Comparison of ENCODE assay signal across 29 cellular contexts in genomic region chr5:98705841-98706240, GRCh38.
"Had no signal": no experiment of that assay in that cellular context is flagged by ENCODE, and none has a peak within 500 bp of the region (broad histone marks: within the 10 kb centered on the region; RNA-seq: fewer than 3 reads in every experiment).

No MANE protein-coding gene starts in this region.

- H3K4me3 ChIP-seq: colonic mucosa, dorsolateral prefrontal cortex, esophagus muscularis mucosa, left lung, lung, sigmoid colon, thoracic aorta, vagina had no signal

- DNase-seq: activated CD4-positive, alpha-beta T cell treated with anti-CD3 and anti-CD28 coated beads, Interleukin-2, amount 10 ng/mL, durations not matched to agents 7 days and 5 days; activated CD8-positive, alpha-beta memory T cell treated with anti-CD3 and anti-CD28 coated beads, Interleukin-2, amount 10 ng/mL, durations not matched to agents 7 days and 5 days; activated CD8-positive, alpha-beta T cell treated with anti-CD3 and anti-CD28 coated beads for 36 hours; activated gamma-delta T cell; anterior cingulate cortex; brain microvascular endothelial cell; colonic mucosa; dorsolateral prefrontal cortex; effector memory CD8-positive, alpha-beta T cell; foreskin melanocyte; immature natural killer cell; kidney glomerular epithelial cell; left lung; naive thymus-derived CD4-positive, alpha-beta T cell; occipital lobe; sigmoid colon; stimulated activated CD4-positive, alpha-beta T cell treated with anti-CD3 and anti-CD28 coated beads, Interleukin-2, amount 100 ng/mL, for 48 hours; stimulated activated CD8-positive, alpha-beta memory T cell treated with anti-CD3 and anti-CD28 coated beads, Interleukin-4, amount 100 ng/mL, for 48 hours; stimulated activated naive B cell treated with anti-CD40 and anti-IgM and Interleukin-4, amounts not matched to agents 10 μg/mL and 1 μg/mL and 100 μg/mL, for 72 hours had no signal

- H3K27me3 Mint-ChIP-seq: activated CD4-positive, alpha-beta T cell treated with anti-CD3 and anti-CD28 coated beads, Interleukin-2, amount 10 ng/mL, durations not matched to agents 7 days and 5 days; activated CD8-positive, alpha-beta memory T cell treated with anti-CD3 and anti-CD28 coated beads, Interleukin-2, amount 10 ng/mL, durations not matched to agents 7 days and 5 days; activated CD8-positive, alpha-beta T cell treated with anti-CD3 and anti-CD28 coated beads for 36 hours; central memory CD8-positive, alpha-beta T cell; stimulated activated naive B cell treated with anti-CD40 and anti-IgM and Interleukin-4, amounts not matched to agents 10 μg/mL and 1 μg/mL and 100 μg/mL, for 72 hours; type B pancreatic cell had no signal

- H3K27ac Mint-ChIP-seq: activated CD4-positive, alpha-beta T cell treated with anti-CD3 and anti-CD28 coated beads, Interleukin-2, amount 10 ng/mL, durations not matched to agents 7 days and 5 days; activated CD8-positive, alpha-beta memory T cell treated with anti-CD3 and anti-CD28 coated beads, Interleukin-2, amount 10 ng/mL, durations not matched to agents 7 days and 5 days; activated CD8-positive, alpha-beta T cell treated with anti-CD3 and anti-CD28 coated beads for 36 hours; activated T-helper 1 cell treated with anti-CD3 and anti-CD28 coated beads, Interleukin-12 subunit alpha, Interleukin-12 subunit beta, Interleukin-2, Interleukin-4 antibody, amounts not matched to agents 30 ng/mL and 10 ng/mL and 1 ng/mL, durations not matched to agents 14 hours and 24 hours and 36 hours; effector memory CD8-positive, alpha-beta T cell; immature natural killer cell; naive thymus-derived CD4-positive, alpha-beta T cell; stimulated activated naive B cell treated with anti-CD40 and anti-IgM and Interleukin-4, amounts not matched to agents 10 μg/mL and 1 μg/mL and 100 μg/mL, for 72 hours; type B pancreatic cell had no signal

- H3K4me1 Mint-ChIP-seq: activated CD4-positive, alpha-beta T cell treated with anti-CD3 and anti-CD28 coated beads, Interleukin-2, amount 10 ng/mL, durations not matched to agents 7 days and 5 days; activated CD8-positive, alpha-beta memory T cell treated with anti-CD3 and anti-CD28 coated beads, Interleukin-2, amount 10 ng/mL, durations not matched to agents 7 days and 5 days; activated naive CD4-positive, alpha-beta T cell treated with anti-CD3 and anti-CD28 coated beads, Interleukin-2, amount 50 U/mL, for 24 hours; central memory CD8-positive, alpha-beta T cell; immature natural killer cell; naive thymus-derived CD4-positive, alpha-beta T cell; neural crest cell; stimulated activated naive B cell treated with anti-CD40 and anti-IgM and Interleukin-4, amounts not matched to agents 10 μg/mL and 1 μg/mL and 100 μg/mL, for 72 hours had no signal

- H3K36me3 Mint-ChIP-seq: activated CD8-positive, alpha-beta memory T cell treated with anti-CD3 and anti-CD28 coated beads, Interleukin-2, amount 10 ng/mL, durations not matched to agents 7 days and 5 days; immature natural killer cell; type B pancreatic cell had no signal

- ATAC-seq: activated CD4-positive, CD25-positive, alpha-beta regulatory T cell treated with anti-CD3 and anti-CD28 coated beads, Interleukin-2, amount 50 U/mL, for 24 hours; activated CD8-positive, alpha-beta memory T cell treated with anti-CD3 and anti-CD28 coated beads, Interleukin-2, amount 10 ng/mL, durations not matched to agents 7 days and 5 days; activated CD8-positive, alpha-beta T cell treated with anti-CD3 and anti-CD28 coated beads for 36 hours; effector memory CD8-positive, alpha-beta T cell; left lung; naive thymus-derived CD4-positive, alpha-beta T cell; stimulated activated naive B cell treated with anti-CD40 and anti-IgM and Interleukin-4, amounts not matched to agents 10 μg/mL and 1 μg/mL and 100 μg/mL, for 72 hours had no signal

- H3K4me3 Mint-ChIP-seq: activated CD4-positive, alpha-beta T cell treated with anti-CD3 and anti-CD28 coated beads, Interleukin-2, amount 10 ng/mL, durations not matched to agents 7 days and 5 days; activated CD8-positive, alpha-beta memory T cell treated with anti-CD3 and anti-CD28 coated beads, Interleukin-2, amount 10 ng/mL, durations not matched to agents 7 days and 5 days; activated CD8-positive, alpha-beta T cell treated with anti-CD3 and anti-CD28 coated beads for 36 hours; activated naive CD4-positive, alpha-beta T cell treated with anti-CD3 and anti-CD28 coated beads, Interleukin-2, amount 50 U/mL, for 24 hours; activated T-helper 1 cell treated with anti-CD3 and anti-CD28 coated beads, Interleukin-12 subunit alpha, Interleukin-12 subunit beta, Interleukin-2, Interleukin-4 antibody, amounts not matched to agents 30 ng/mL and 10 ng/mL and 1 ng/mL, durations not matched to agents 14 hours and 24 hours and 36 hours; central memory CD8-positive, alpha-beta T cell; effector memory CD8-positive, alpha-beta T cell; immature natural killer cell; naive thymus-derived CD4-positive, alpha-beta T cell; neural crest cell; stimulated activated naive B cell treated with anti-CD40 and anti-IgM and Interleukin-4, amounts not matched to agents 10 μg/mL and 1 μg/mL and 100 μg/mL, for 72 hours; type B pancreatic cell had no signal
